ENCODE assay signal across 8 cellular contexts in genomic region chr5:179732412-179732917, GRCh38. TPM values are rescaled to one million over a fixed set of nuclear protein-coding genes. Genes with fewer than 3 reads are reported as not detected.
DNase-seq lines count a peak whose midpoint lies in the region; ATAC-seq and TF ChIP-seq lines count a peak whose summit lies in the region.

Gene MAML1, plus strand, starts transcription at chr5:179732822. Its CDS starts 291 bp downstream, at chr5:179733113.

- H3K27ac Mint-ChIP-seq in immature natural killer cell: peak within 1 kb of the TSS; percentile 93 to 98 (median 96)

- peak within 1 kb of the TSS; percentile 92 to 99 (median 98) for H3K27ac ChIP-seq in spleen

- 0 to 1% (median 0%) methylated on average over 39 to 41 of the region's 41 CpGs for WGBS in spleen, 5 donors

- H3K27me3 ChIP-seq in spleen (replicated peaks in 1 of 7): no peaks in the 10 kb centered on the region

- DNase-seq in AG08396 (ENCODE audit: low spot score) (peak; percentile 99), NCI-H345 treated with DMSO at 0.1 percent for 48 hours (lab: John Stamatoyannopoulos, UW; ENCODE audit: unreplicated experiment) (peak; percentile 99), immature natural killer cell (peak; percentile 99 to 100 (median 99)), spleen (peak; percentile 100)
- peak; percentile 96 to 98 (median 98) for DNase-seq in activated CD4-positive, CD25-positive, alpha-beta regulatory T cell (lab: John Stamatoyannopoulos, UW)
- DNase-seq in central memory CD4-positive, alpha-beta T cell: peak; percentile 99

- no peaks in the 10 kb centered on the region for H3K9me3 Mint-ChIP-seq in immature natural killer cell

- ATAC-seq in GM19023 (IDR thresholded peaks at IDR 0.05; ENCODE audit: unreplicated experiment) (peak; percentile 96), HG03280 (IDR thresholded peaks at IDR 0.05; ENCODE audit: unreplicated experiment) (peak; percentile 96)

- TF ChIP-seq POLR2A in spleen (IDR thresholded peaks at IDR 0.05): no peak

- H3K27me3 Mint-ChIP-seq in immature natural killer cell (ENCODE audit: low read depth in 3 of 3): peaks cover 2 to 4% (median 4%) of the 10 kb centered on the region in 3 donors

- peaks cover 4 to 30% (median 12%) of the 10 kb centered on the region in 3 donors for H3K36me3 Mint-ChIP-seq in immature natural killer cell

- peaks cover 0 to 49% (median 23%) of the 10 kb centered on the region in 6 donors for H3K36me3 ChIP-seq in spleen

- H3K4me3 Mint-ChIP-seq in immature natural killer cell: peak within 1 kb of the TSS; percentile 93 to 95 (median 94)

- H3K4me3 ChIP-seq in spleen: peak within 1 kb of the TSS; percentile 77 to 97 (median 86)

- TF ChIP-seq CTCF in spleen (IDR thresholded peaks at IDR 0.05 in 8 of 11, conservative IDR thresholded peaks at IDR 0.05 in 3 of 11): peak in 5 of 11 experiments; percentile 15 to 58 (median 39)

- intact Hi-C loops in spleen (cut with DNase I; ENCODE audit: low total_unique reads): no loop called here

- peaks cover 34 to 50% of the 10 kb centered on the region in 2 donors for H3K4me1 Mint-ChIP-seq in immature natural killer cell

- H3K9me3 ChIP-seq in spleen: no peaks in the 10 kb centered on the region

- H3K4me1 ChIP-seq in spleen: peaks cover 30 to 86% (median 52%) of the 10 kb centered on the region in 6 donors

RNA-seq across cellular contexts. Expression of gene MAML1, which starts in this region (rescaled TPM):
- polyA plus RNA-seq in immature natural killer cell: 1 to 10 TPM in 2 of 3 donors, under 1 TPM in 1; 0.59 to 8.5 (median 1.5) TPM
- total RNA-seq in spleen: 10 to 100 TPM; 31.3 to 42.8 (median 36.7) TPM
- 10 to 100 TPM in 1 of 3 donors, 1 to 10 TPM in 2; 4.7 to 10.7 (median 6.7) TPM for polyA plus RNA-seq in spleen

Comparison
In these comparisons a context has a peak if more than half of its experiments do, and no peak if none do; other contexts are left out.
1. Peak in every context shown above with its lines: DNase-seq, ATAC-seq, H3K4me3 ChIP-seq and H3K27ac ChIP-seq.